Comparison of ENCODE assay signal across 22 cellular contexts in genomic region chr12:125395583-125396215, GRCh38.
DNase-seq lines count a peak whose midpoint lies in the region; ATAC-seq and TF ChIP-seq lines count a peak whose summit lies in the region.
"Had no signal": no experiment of that assay in that cellular context is flagged by ENCODE, and none has a peak within 500 bp of the region (broad histone marks: within the 10 kb centered on the region; RNA-seq: fewer than 3 reads in every experiment).

No MANE protein-coding gene starts in this region.

- no peak overlapping the region for H3K56ac ChIP-seq in mesendoderm (ENCODE audit: low read length)

- ATAC-seq in HCT116 (peak; percentile 36; the same call in 1 of the 2 replicates), right cardiac atrium (no peak)
- ATAC-seq: GM23338 had no signal

- no peak overlapping the region for H3K18ac ChIP-seq in mesendoderm (ENCODE audit: low read length)

- H3K27ac ChIP-seq in HCT116 (ENCODE audit: low read depth, low read length), result no peak overlapping the region
- no peak overlapping the region for H3K27ac ChIP-seq in mesendoderm (ENCODE audit: low read depth, low read length)
- no peak overlapping the region for H3K27ac ChIP-seq in right cardiac atrium (ENCODE audit: low read length)
- H3K27ac ChIP-seq: A549; BLaER1 treated with 17β-estradiol and CSF1 and Interleukin-3, amounts not matched to agents 10 nM and 100 nM had no signal

- H3K4me2 ChIP-seq in HCT116 (ENCODE audit: low read length) (no peak overlapping the region), mesendoderm (ENCODE audit: low read length) (no peak overlapping the region)
- H3K4me2 ChIP-seq: A549; BLaER1 treated with 17β-estradiol and CSF1 and Interleukin-3, amounts not matched to agents 10 nM and 100 nM; GM23338 had no signal

- no CpG with 5 or more reads among the region's 5 CpGs for WGBS in mesendoderm (ENCODE audit: extremely low coverage, insufficient coverage, low lambda C conversion rate)
- WGBS in right cardiac atrium, result 79% methylated on average over 5 of the region's 5 CpGs

- no peak overlapping the region for H2BK120ac ChIP-seq in mesendoderm (ENCODE audit: low read depth, low read length)

- H3K4me1 ChIP-seq in HCT116 (ENCODE audit: control insufficient read depth in 1 of 2, insufficient read depth in 2 of 2, low read length in 2 of 2), result no peaks in the 10 kb centered on the region
- H3K4me1 ChIP-seq in mesendoderm (ENCODE audit: control insufficient read depth, low read depth, low read length), result no peaks in the 10 kb centered on the region
- peaks cover 1% of the 10 kb centered on the region for H3K4me1 ChIP-seq in right cardiac atrium (ENCODE audit: control insufficient read depth, insufficient read depth, low read length)
- H3K4me1 ChIP-seq: A549; BE2C; BLaER1 treated with 17β-estradiol and CSF1 and Interleukin-3, amounts not matched to agents 10 nM and 100 nM had no signal

- TF ChIP-seq RAD21 in HCT116 (IDR thresholded peaks at IDR 0.05; ENCODE audit: low read depth), result no peak

- CTCF ChIA-PET in HCT116 (lab: Charles Lee), result no interaction called here

- no peak for DNase-seq in HCT116 (ENCODE audit: low read depth, low spot score)
- peak; percentile 7 for DNase-seq in Jurkat, Clone E6-1 (ENCODE audit: low read depth, low spot score)
- peak; percentile 15 for DNase-seq in RKO (ENCODE audit: low spot score)
- DNase-seq in mesendoderm, result peak; percentile 40
- DNase-seq in right cardiac atrium, result no peak
- no peak for DNase-seq in germinal center (ENCODE audit: low spot score)
- DNase-seq in NCI-H446 (lab: John Stamatoyannopoulos, UW), result no peak
- DNase-seq: 8988T; ACHN; AML-193; BE2C; Calu3; CD4-positive, alpha-beta memory T cell; COR-L47; DMS53; DMS79 treated with DMSO at 0.1 percent for 48 hours; GF-D8; H9; HFFc6 had no signal

- H2AK5ac ChIP-seq in mesendoderm (ENCODE audit: low read length), result no peak overlapping the region

- H3K23ac ChIP-seq in mesendoderm (ENCODE audit: low read length), result no peak overlapping the region

- no peak overlapping the region for H2AFZ ChIP-seq in HCT116 (ENCODE audit: low read depth, low read length, poor library complexity, severe bottlenecking)
- H2AFZ ChIP-seq: GM23338 had no signal

- no peak overlapping the region for H3K4ac ChIP-seq in mesendoderm (ENCODE audit: low read depth, low read length)

- BruUV-seq in HCT116 (replicated peaks; lab: Mats Ljungman, UMichigan), result no TSS peak

- RAD21 ChIA-PET in HCT116 (lab: Charles Lee; ENCODE audit: low non-redundant PET in 1 of 2, low total read pairs in 2 of 2, uncharacterized antibody in 2 of 2, unreplicated experiment in 2 of 2), result no interaction called here

- H4K8ac ChIP-seq in mesendoderm (ENCODE audit: low read depth, low read length), result no peak overlapping the region

- no peaks in the 10 kb centered on the region for H4K20me1 ChIP-seq in HCT116 (ENCODE audit: insufficient read depth)
- H4K20me1 ChIP-seq: BLaER1 treated with 17β-estradiol and CSF1 and Interleukin-3, amounts not matched to agents 10 nM and 100 nM had no signal

- H4K5ac ChIP-seq in mesendoderm (ENCODE audit: low read length), result no peak overlapping the region

- H3K79me1 ChIP-seq in mesendoderm (ENCODE audit: low read length), result no peaks in the 10 kb centered on the region

- H3K27me3 ChIP-seq in HCT116 (ENCODE audit: insufficient read depth, low read length) (peaks cover 5% of the 10 kb centered on the region; the same call in 1 of the 2 replicates), mesendoderm (ENCODE audit: insufficient read depth, low read length, poor library complexity) (no peaks in the 10 kb centered on the region), right cardiac atrium (ENCODE audit: control insufficient read depth, insufficient read depth) (no peaks in the 10 kb centered on the region)
- H3K27me3 ChIP-seq: BE2C; BLaER1 treated with 17β-estradiol and CSF1 and Interleukin-3, amounts not matched to agents 10 nM and 100 nM had no signal

- no peak for TF ChIP-seq CTCF in HCT116 (IDR thresholded peaks at IDR 0.05 in 2 of 3, conservative IDR thresholded peaks at IDR 0.05 in 1 of 3; ENCODE audit: borderline replicate concordance in 1 of 3, insufficient read depth in 1 of 3, low read depth in 2 of 3, low read length in 2 of 3)

- H3K79me2 ChIP-seq in HCT116 (ENCODE audit: insufficient read depth, low read length), result no peaks in the 10 kb centered on the region
- no peaks in the 10 kb centered on the region for H3K79me2 ChIP-seq in mesendoderm (ENCODE audit: control insufficient read depth, insufficient read depth, low read length)

- no peaks in the 10 kb centered on the region for H3K36me3 ChIP-seq in HCT116 (ENCODE audit: control insufficient read depth in 1 of 2, insufficient read depth in 2 of 2, low read length in 2 of 2)
- no peaks in the 10 kb centered on the region for H3K36me3 ChIP-seq in mesendoderm (ENCODE audit: control insufficient read depth, insufficient read depth, low read length)
- H3K36me3 ChIP-seq: BE2C; BLaER1 treated with 17β-estradiol and CSF1 and Interleukin-3, amounts not matched to agents 10 nM and 100 nM had no signal

- H2BK15ac ChIP-seq in mesendoderm (replicated peaks; ENCODE audit: low read depth), result no peak overlapping the region

- intact Hi-C loops in HCT116 (cut with micrococcal nuclease) (no loop called here), right cardiac atrium (cut with DNase I) (loop anchor here in 1 of 4 donors (10.0 kb wide), 1 partner anchor 191 kb away; no protein-coding TSS in a partner anchor)

- H3K9me2 ChIP-seq in HCT116 (ENCODE audit: insufficient read depth), result no peaks in the 10 kb centered on the region

- H3K9me3 ChIP-seq in HCT116 (ENCODE audit: control insufficient read depth in 1 of 2, insufficient read depth in 1 of 2, low read depth in 1 of 2, low read length in 2 of 2) (no peaks in the 10 kb centered on the region; a peak in 1 of 4 replicates), right cardiac atrium (ENCODE audit: control insufficient read depth, low read length) (no peaks in the 10 kb centered on the region)
- H3K9me3 ChIP-seq: A549, BE2C had no signal

- no peak overlapping the region for H2BK5ac ChIP-seq in mesendoderm (ENCODE audit: low read length)

- POLR2A ChIA-PET in HCT116 (lab: Charles Lee), result no interaction called here

- H3K9ac ChIP-seq in HCT116 (ENCODE audit: low read length) (no peak overlapping the region), mesendoderm (ENCODE audit: low read length) (no peak overlapping the region)
- H3K9ac ChIP-seq: BLaER1 treated with 17β-estradiol and CSF1 and Interleukin-3, amounts not matched to agents 10 nM and 100 nM had no signal

- H3K4me3 ChIP-seq in HCT116 (replicated peaks in 1 of 2; ENCODE audit: low read depth in 1 of 2, low read length in 2 of 2) (no peak overlapping the region), mesendoderm (ENCODE audit: low read length) (no peak overlapping the region), right cardiac atrium (ENCODE audit: low read length) (no peak overlapping the region)
- no peak overlapping the region for H3K4me3 ChIP-seq in Jurkat, Clone E6-1 (ENCODE audit: low read length)
- H3K4me3 ChIP-seq: A549; BLaER1 treated with 17β-estradiol and CSF1 and Interleukin-3, amounts not matched to agents 10 nM and 100 nM; GM23338 had no signal

- no peak for TF ChIP-seq POLR2A in HCT116 (IDR thresholded peaks at IDR 0.05; ENCODE audit: borderline replicate concordance, extremely low read depth, insufficient read depth, insufficient read length)

TF ChIP-seq in HCT116, 20 proteins besides CTCF, POLR2A, EP300 and RAD21:
- TF ChIP-seq MAX (IDR thresholded peaks at IDR 0.05), result no peak
- TF ChIP-seq POLR2AphosphoS5 (IDR thresholded peaks at IDR 0.05; ENCODE audit: low read depth, low read length), result no peak
- TF ChIP-seq EZH2phosphoT487 (IDR thresholded peaks at IDR 0.05; ENCODE audit: borderline replicate concordance), result no peak
- TF ChIP-seq FOSL1 (IDR thresholded peaks at IDR 0.05; ENCODE audit: low read depth), result no peak
- TF ChIP-seq ZFX (IDR thresholded peaks at IDR 0.05), result no peak
- TF ChIP-seq SP1 (IDR thresholded peaks at IDR 0.05; ENCODE audit: low read depth), result no peak
- TF ChIP-seq ZNF274 (IDR thresholded peaks at IDR 0.05; ENCODE audit: low read depth, low read length), result no peak

Comparison
In these comparisons a context has a peak if more than half of its experiments do, and no peak if none do; other contexts are left out.
1. DNase-seq: peak in Jurkat, Clone E6-1 (single experiment), RKO (single experiment) and mesendoderm (single experiment); none in HCT116 (single experiment), right cardiac atrium (0 of 3), germinal center (single experiment) and NCI-H446 (0 of 2).